In the genomic region with DNA sequence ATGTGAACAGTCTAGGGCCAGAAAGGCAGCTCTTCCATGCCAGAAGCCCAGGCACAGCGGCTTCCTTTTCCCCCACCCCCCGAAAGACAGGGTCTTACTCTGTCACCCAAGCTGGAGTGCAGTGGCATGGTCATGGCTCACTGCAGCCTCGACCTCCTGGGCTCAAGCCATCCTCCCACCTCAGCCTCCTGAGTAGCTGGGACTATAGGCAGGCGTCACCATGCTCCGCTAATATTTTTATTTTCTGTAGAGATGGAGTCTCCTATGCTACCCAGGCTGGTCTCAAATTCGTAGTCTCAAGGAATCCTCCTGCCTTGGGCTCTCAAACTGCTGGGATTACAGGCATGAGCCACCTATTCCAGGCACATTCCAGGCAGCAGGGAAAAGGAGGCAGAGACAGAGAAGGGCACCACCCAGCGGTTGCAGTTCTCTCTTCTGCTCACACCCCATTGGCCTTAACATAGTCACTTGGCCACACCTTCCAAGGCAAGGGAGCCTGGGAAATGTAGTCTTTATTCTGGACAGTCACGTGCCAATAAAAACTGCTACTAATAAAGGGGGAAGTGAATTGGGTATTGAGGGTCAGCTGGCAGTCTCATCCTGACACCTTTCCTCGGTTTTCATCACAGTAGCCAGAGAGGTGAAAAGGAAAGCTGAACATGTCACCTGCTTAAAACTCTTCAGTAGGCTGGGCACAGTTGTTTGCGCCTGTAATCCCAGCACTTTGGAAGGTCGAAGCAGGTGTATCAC, we compare ENCODE assay signal across 8 cellular contexts.
DNase-seq lines count a peak whose midpoint lies in the region; ATAC-seq and TF ChIP-seq lines count a peak whose summit lies in the region.

No MANE protein-coding gene starts in this region.

- no peaks in the 10 kb centered on the region for H3F3A ChIP-seq in neural cell (ENCODE audit: insufficient read depth, low read length, poor library complexity, severe bottlenecking)

- no peak overlapping the region for H2AFZ ChIP-seq in neural cell (ENCODE audit: low read depth, low read length)

- no peaks in the 10 kb centered on the region for H4K20me1 ChIP-seq in neural cell (ENCODE audit: insufficient read depth)

- no peaks in the 10 kb centered on the region for H3K27me3 ChIP-seq in neural cell (ENCODE audit: insufficient read depth, low read depth, low read length)

- no peak overlapping the region for H3K4me2 ChIP-seq in neural cell (ENCODE audit: low read length)

- TF ChIP-seq CTCF in 22Rv1 (IDR thresholded peaks at IDR 0.05): peak; percentile 87
- peak; percentile 80 for TF ChIP-seq CTCF in fibroblast of pulmonary artery (IDR thresholded peaks at IDR 0.05; ENCODE audit: low read length, missing control alignments)
- TF ChIP-seq CTCF in neural cell (IDR thresholded peaks at IDR 0.05; ENCODE audit: poor library complexity, severe bottlenecking): peak; percentile 72

- no peak for TF ChIP-seq EP300 in neural cell (conservative IDR thresholded peaks at IDR 0.05; ENCODE audit: poor library complexity, severe bottlenecking)

- ATAC-seq in GM21390 (IDR thresholded peaks at IDR 0.05; ENCODE audit: unreplicated experiment): no peak

- H3K9me2 ChIP-seq in neural cell (ENCODE audit: insufficient read depth, low read length): no peaks in the 10 kb centered on the region

- no peak overlapping the region for H3K9ac ChIP-seq in neural cell (ENCODE audit: low read length)

- no peaks in the 10 kb centered on the region for H3K79me2 ChIP-seq in neural cell (replicated peaks; ENCODE audit: insufficient read depth, low read length)

- no peak overlapping the region for H3K4me3 ChIP-seq in fibroblast of pulmonary artery (replicated peaks; ENCODE audit: low read depth, low read length)
- no peak overlapping the region for H3K4me3 ChIP-seq in neural cell (ENCODE audit: low read length)

- peak; percentile 77 for TF ChIP-seq RAD21 in neural cell (conservative IDR thresholded peaks at IDR 0.05)

- DNase-seq in GM03348 (ENCODE audit: low spot score) (peak; percentile 89), NCI-H1694 (lab: John Stamatoyannopoulos, UW) (peak; percentile 45), T1000 (lab: John Stamatoyannopoulos, UW) (peak; percentile 53), fibroblast of pulmonary artery (ENCODE audit: low read depth) (peak; percentile 84), OCI-M2 (lab: John Stamatoyannopoulos, UW; ENCODE audit: unreplicated experiment) (no peak)

- H3K27ac ChIP-seq in 22Rv1 (no peak overlapping the region), neural cell (ENCODE audit: low read length) (no peak overlapping the region)

- no peaks in the 10 kb centered on the region for H3K36me3 ChIP-seq in neural cell (ENCODE audit: insufficient read depth, low read length)

- no peaks in the 10 kb centered on the region for H3K9me3 ChIP-seq in neural cell (ENCODE audit: low read length)

TF ChIP-seq in neural cell, 6 proteins besides CTCF, POLR2A, EP300 and RAD21:
- TF ChIP-seq SMC3 (conservative IDR thresholded peaks at IDR 0.05; ENCODE audit: poor library complexity) (peak; percentile 73), TAF1 (IDR thresholded peaks at IDR 0.05; ENCODE audit: low read depth) (no peak)
TF ChIP-seq in neural cell: peak in this region for 1.
